In the genomic region with DNA sequence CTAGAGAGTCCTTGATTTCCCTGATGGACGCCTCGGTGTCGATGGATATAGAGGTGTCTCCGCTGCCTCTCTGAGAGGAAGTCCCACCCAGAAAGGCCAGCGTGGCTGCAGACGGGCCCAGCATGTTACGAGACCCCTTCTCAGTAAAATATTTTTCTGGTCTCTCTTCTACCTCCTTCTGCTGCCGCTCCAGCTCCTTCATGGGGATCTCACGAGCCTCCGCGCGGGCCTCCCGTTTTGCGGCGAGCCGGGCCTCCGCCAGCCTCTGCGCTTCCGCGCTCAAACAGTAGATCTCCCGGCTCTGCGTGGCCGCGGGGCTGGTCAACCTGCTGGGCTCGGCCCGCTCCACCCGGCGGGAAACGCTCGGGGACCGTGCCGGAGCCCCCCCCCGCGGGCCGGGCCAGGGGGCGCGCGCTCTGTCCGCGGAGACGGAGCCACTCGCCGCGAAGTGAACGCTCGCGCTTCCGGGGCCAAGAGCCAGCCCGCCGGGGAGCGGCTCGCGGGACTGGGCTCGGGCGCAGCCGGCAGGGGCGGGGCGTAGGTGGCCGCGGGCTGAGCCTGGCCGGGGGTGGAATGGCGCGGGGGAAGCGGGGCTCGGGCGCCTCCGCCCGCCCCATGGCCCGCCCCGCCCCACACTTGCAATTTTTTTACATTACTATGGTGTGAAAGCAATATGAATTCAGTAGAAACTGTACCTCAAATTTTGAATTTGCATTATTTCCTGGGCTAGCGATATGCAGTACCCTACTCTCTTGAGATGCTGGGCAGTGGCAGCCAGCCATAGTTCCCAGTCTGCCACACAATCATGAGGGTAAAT, we compare ENCODE assay signal across 8 cellular contexts. TPM values are rescaled to one million over a fixed set of nuclear protein-coding genes. Genes with fewer than 3 reads are reported as not detected.
DNase-seq lines count a peak whose midpoint lies in the region; ATAC-seq, FAIRE-seq and TF ChIP-seq lines count a peak whose summit lies in the region.

No MANE protein-coding gene starts in this region.

- peaks cover 3% of the 10 kb centered on the region for H3K27me3 Mint-ChIP-seq in activated CD8-positive, alpha-beta T cell treated with anti-CD3 and anti-CD28 coated beads for 36 hours
- no peaks in the 10 kb centered on the region for H3K27me3 Mint-ChIP-seq in memory B cell

- peak; percentile 55 for DNase-seq in A172 (ENCODE audit: low spot score)
- DNase-seq in GM18507 (ENCODE audit: extremely low spot score, insufficient read length, low read depth) = peak; percentile 72
- peak; percentile 71 for DNase-seq in NCI-H2196 treated with DMSO at 0.1 percent for 48 hours (lab: John Stamatoyannopoulos, UW; ENCODE audit: unreplicated experiment)
- DNase-seq in activated CD8-positive, alpha-beta T cell treated with anti-CD3 and anti-CD28 coated beads for 36 hours = peak; percentile 69
- peak; percentile 49 for DNase-seq in effector CD8-positive, alpha-beta T cell (lab: John Stamatoyannopoulos, UW)
- peak; percentile 58 to 62 for DNase-seq in memory B cell (ENCODE audit: low spot score in 2 of 2)
- peak; percentile 36 for DNase-seq in stimulated activated CD8-positive, alpha-beta memory T cell treated with anti-CD3 and anti-CD28 coated beads, Interleukin-12 subunit alpha, Interleukin-12 subunit beta, amount 100 ng/mL, for 24 hours (ENCODE audit: extremely low read depth)

- peaks cover 15% of the 10 kb centered on the region for H3K4me1 Mint-ChIP-seq in activated CD8-positive, alpha-beta T cell treated with anti-CD3 and anti-CD28 coated beads for 36 hours (ENCODE audit: low read depth)
- H3K4me1 Mint-ChIP-seq in memory B cell = peaks cover 33% of the 10 kb centered on the region

- FAIRE-seq in GM18507 (lab: Jason Lieb, UNC) = peak; percentile 45

- TF ChIP-seq CTCF in activated CD8-positive, alpha-beta T cell treated with anti-CD3 and anti-CD28 coated beads for 36 hours (IDR thresholded peaks at IDR 0.05) = no peak

- intact Hi-C loops in activated CD8-positive, alpha-beta T cell treated with anti-CD3 and anti-CD28 coated beads for 36 hours (cut with micrococcal nuclease) = no loop called here

- POLR2A ChIA-PET in activated CD8-positive, alpha-beta T cell treated with anti-CD3 and anti-CD28 coated beads for 36 hours (lab: Charles Lee) = interaction anchor here (1.0 kb wide), 1 partner anchor 112 kb away, joined by 3 read pairs; no protein-coding TSS in a partner anchor

- no peaks in the 10 kb centered on the region for H3K36me3 Mint-ChIP-seq in activated CD8-positive, alpha-beta T cell treated with anti-CD3 and anti-CD28 coated beads for 36 hours (ENCODE audit: low read depth)
- peaks cover 10% of the 10 kb centered on the region for H3K36me3 Mint-ChIP-seq in memory B cell

- ATAC-seq in HG02970 (IDR thresholded peaks at IDR 0.05; ENCODE audit: low FRiP score, unreplicated experiment) (peak; percentile 86), memory B cell (ENCODE audit: low read depth) (peak; percentile 88)
- ATAC-seq in activated CD8-positive, alpha-beta T cell treated with anti-CD3 and anti-CD28 coated beads for 36 hours = peak; percentile 98

- peaks cover 9% of the 10 kb centered on the region for H3K9me3 Mint-ChIP-seq in activated CD8-positive, alpha-beta T cell treated with anti-CD3 and anti-CD28 coated beads for 36 hours
- H3K9me3 Mint-ChIP-seq in memory B cell = peaks cover 13% of the 10 kb centered on the region

- H3K4me3 Mint-ChIP-seq in activated CD8-positive, alpha-beta T cell treated with anti-CD3 and anti-CD28 coated beads for 36 hours = peak overlapping the region; percentile 76
- H3K4me3 Mint-ChIP-seq in memory B cell = peak overlapping the region; percentile 81

- H3K27ac Mint-ChIP-seq in activated CD8-positive, alpha-beta T cell treated with anti-CD3 and anti-CD28 coated beads for 36 hours = no peak overlapping the region
- H3K27ac Mint-ChIP-seq in memory B cell = peak overlapping the region; percentile 77

- CTCF ChIA-PET in activated CD8-positive, alpha-beta T cell treated with anti-CD3 and anti-CD28 coated beads for 36 hours (lab: Charles Lee) = no interaction called here

RNA-seq across cellular contexts. Expression of a gene that starts 10.2 kb away (rescaled TPM):
- 2.4 and 3.5 TPM in 2 replicates for total RNA-seq in A172 (2014; rRNA removed; shearing (Covaris generic))
- total RNA-seq in activated CD8-positive, alpha-beta T cell treated with anti-CD3 and anti-CD28 coated beads for 36 hours = under 1 TPM; 0.34 TPM

Comparison
In these comparisons a context has a peak if more than half of its experiments do, and no peak if none do; other contexts are left out.
1. Peak in every context shown above with its lines: DNase-seq and ATAC-seq.